Comparison of ENCODE assay signal across 13 cellular contexts in genomic region chr12:5441497-5442236, GRCh38. TPM values are rescaled to one million over a fixed set of nuclear protein-coding genes. Genes with fewer than 3 reads are reported as not detected.
DNase-seq lines count a peak whose midpoint lies in the region; ATAC-seq and TF ChIP-seq lines count a peak whose summit lies in the region.
"Had no signal": no experiment of that assay in that cellular context is flagged by ENCODE, and none has a peak within 500 bp of the region (broad histone marks: within the 10 kb centered on the region; RNA-seq: fewer than 3 reads in every experiment).

No MANE protein-coding gene starts in this region.

- peak overlapping the region; percentile 29; the same call in 1 of the 2 replicates for H3K56ac ChIP-seq in IMR-90 (ENCODE audit: extremely low read depth, insufficient read depth, low read length)

- dilution Hi-C loops in IMR-90 (cut with HindIII; ENCODE audit: low sequenced_read_pairs, unreplicated experiment): no loop called here

- H3K36me3 Mint-ChIP-seq in memory B cell: no peaks in the 10 kb centered on the region
- H3K36me3 Mint-ChIP-seq: naive B cell had no signal

- POLR2A ChIA-PET in IMR-90 (lab: Charles Lee; ENCODE audit: unreplicated experiment): no interaction called here

- no peak for TF ChIP-seq POLR2A in IMR-90 (IDR thresholded peaks at IDR 0.05; ENCODE audit: low read depth, low read length)

- no peak for TF ChIP-seq RAD21 in IMR-90 (IDR thresholded peaks at IDR 0.05; ENCODE audit: low read length)

- H3K27ac Mint-ChIP-seq in memory B cell: peak overlapping the region; percentile 43

- H3K23ac ChIP-seq in IMR-90 (ENCODE audit: low read depth, low read length): peak overlapping the region; percentile 43; the same call in 1 of the 2 replicates

- 88% methylated on average over 4 of the region's 10 CpGs; no CpG with 5 or more reads in 1 of the 2 experiments for WGBS in IMR-90 (ENCODE audit: extremely low coverage in 2 of 2, insufficient read length in 1 of 2), 2 experiments

- ATAC-seq in IMR-90 (ENCODE audit: low read depth) (peak; percentile 67), memory B cell (ENCODE audit: low read depth) (no peak), GM18519 (IDR thresholded peaks at IDR 0.05; ENCODE audit: low FRiP score, unreplicated experiment) (no peak)

- intact Hi-C loops in IMR-90 (cut with micrococcal nuclease): loop anchor here (1.0 to 5.0 kb wide), 4 partner anchors 46 to 584 kb away; no protein-coding TSS in a partner anchor

- no peak overlapping the region for H2AFZ ChIP-seq in IMR-90 (replicated peaks; ENCODE audit: low read length, poor library complexity)

- no peak overlapping the region for H3K4me3 Mint-ChIP-seq in memory B cell
- H3K4me3 Mint-ChIP-seq: naive B cell had no signal

- BruUV-seq in IMR-90 (replicated peaks; lab: Mats Ljungman, UMichigan): no TSS peak

- H4K20me1 ChIP-seq in IMR-90 (ENCODE audit: insufficient read depth, low read length): peaks cover 92% of the 10 kb centered on the region

- peaks cover 12% of the 10 kb centered on the region for H3K4me1 Mint-ChIP-seq in memory B cell

- H3K36me3 ChIP-seq in IMR-90 (ENCODE audit: control insufficient read depth, insufficient read depth, low read length): peaks cover 2% of the 10 kb centered on the region; the same call in 1 of the 2 replicates
- H3K36me3 ChIP-seq: tibial nerve had no signal

- peak overlapping the region; percentile 17 to 42; a peak in 3 of 4 replicates for H4K8ac ChIP-seq in IMR-90 (ENCODE audit: low read depth in 2 of 2, low read length in 2 of 2)

- H3K79me1 ChIP-seq in IMR-90 (ENCODE audit: low read depth in 1 of 2, low read length in 2 of 2): peaks cover 26 to 93% of the 10 kb centered on the region in 2 experiments

- CTCF ChIA-PET in IMR-90 (lab: Yijun Ruan, JAX): interaction anchor here (0.6 to 1.0 kb wide), 4 partner anchors 9 to 48 kb away, joined by 3 to 4 read pairs (median 4); no protein-coding TSS in a partner anchor

- no peak for TF ChIP-seq CTCF in IMR-90 (conservative IDR thresholded peaks at IDR 0.05; ENCODE audit: low read depth, low read length)
- TF ChIP-seq CTCF in astrocyte of the cerebellum (IDR thresholded peaks at IDR 0.05; ENCODE audit: low read depth, low read length, missing control alignments): no peak

- peak overlapping the region; percentile 6; the same call in 1 of the 2 replicates for H4K5ac ChIP-seq in IMR-90 (ENCODE audit: low read depth, low read length)

- H2BK15ac ChIP-seq in IMR-90 (ENCODE audit: low read depth, low read length): peak overlapping the region; percentile 68; the same call in 2 of the 3 replicates

- H2BK5ac ChIP-seq in IMR-90 (ENCODE audit: low read depth, low read length, poor library complexity, severe bottlenecking): peak overlapping the region; percentile 14

- in situ Hi-C loops in Caki2 (cut with HindIII; ENCODE audit: low pct_unique_long_range_greater_than_20kb, low sequenced_read_pairs) (no loop called here), IMR-90 (cut with MboI; ENCODE audit: low sequenced_read_pairs) (no loop called here), astrocyte of the cerebellum (cut with HindIII; ENCODE audit: low sequenced_read_pairs) (no loop called here)

- no peak overlapping the region for H3K4me3 ChIP-seq in IMR-90 (ENCODE audit: insufficient read depth, low read depth, low read length)
- H3K4me3 ChIP-seq in astrocyte of the cerebellum (ENCODE audit: low read depth, low read length): no peak overlapping the region
- H3K4me3 ChIP-seq: tibial nerve had no signal

- peaks cover 32% of the 10 kb centered on the region for H3K4me1 ChIP-seq in IMR-90 (ENCODE audit: control insufficient read depth, insufficient read depth, low read length)

- peaks cover 26% of the 10 kb centered on the region for H3K9me1 ChIP-seq in IMR-90 (ENCODE audit: insufficient read depth, low read length)

- peaks cover 18% of the 10 kb centered on the region for H3K27me3 Mint-ChIP-seq in memory B cell

- peak overlapping the region; percentile 22 for H3K18ac ChIP-seq in IMR-90 (ENCODE audit: low read depth, low read length)

- peak overlapping the region; percentile 30 for H3K14ac ChIP-seq in IMR-90 (replicated peaks; ENCODE audit: low read depth, low read length)

- H4K91ac ChIP-seq in IMR-90 (ENCODE audit: insufficient read depth, low read depth, low read length): peak overlapping the region; percentile 67

- no peaks in the 10 kb centered on the region for H3K27me3 ChIP-seq in IMR-90 (ENCODE audit: control insufficient read depth, insufficient read depth, low read length)
- H3K27me3 ChIP-seq: tibial nerve had no signal

- H3K9me3 Mint-ChIP-seq in memory B cell: no peaks in the 10 kb centered on the region

- H3K9me3 ChIP-seq in IMR-90 (ENCODE audit: control insufficient read depth, insufficient read depth, low read length): no peaks in the 10 kb centered on the region

- peak overlapping the region; percentile 27; the same call in 1 of the 2 replicates for H3K4me2 ChIP-seq in IMR-90 (ENCODE audit: low read depth, low read length)

- peak overlapping the region; percentile 5 for H2AK9ac ChIP-seq in IMR-90 (replicated peaks; ENCODE audit: low read depth, low read length, poor library complexity)

- H2BK120ac ChIP-seq in IMR-90 (ENCODE audit: low read depth, low read length): peak overlapping the region; percentile 66

- H3K9ac ChIP-seq in IMR-90 (ENCODE audit: low read depth, low read length): peak overlapping the region; percentile 15; the same call in 1 of the 2 replicates

- H2AK5ac ChIP-seq in IMR-90 (ENCODE audit: low read depth, low read length): peak overlapping the region; percentile 85

- H3K27ac ChIP-seq in IMR-90 (ENCODE audit: insufficient read depth, low read length): peak overlapping the region; percentile 3; the same call in 1 of the 2 replicates
- H3K27ac ChIP-seq: HL-60, tibial nerve had no signal

- DNase-seq in Caki2 (ENCODE audit: low read depth): peak; percentile 96
- DNase-seq in IMR-90: peak; percentile 81
- DNase-seq in astrocyte of the cerebellum (ENCODE audit: low read depth): peak; percentile 70
- DNase-seq in memory B cell (ENCODE audit: low spot score in 2 of 2): no peak
- no peak for DNase-seq in activated CD4-positive, alpha-beta T cell treated with anti-CD3 and anti-CD28 coated beads, Interleukin-2, amount 50 U/mL, for 1 hour
- no peak for DNase-seq in activated CD4-positive, alpha-beta T cell treated with anti-CD3 and anti-CD28 coated beads, Interleukin-2, amount 50 U/mL, for 48 hours
- DNase-seq in globus pallidus (ENCODE audit: low spot score): no peak
- DNase-seq: naive B cell, NCI-H1436 had no signal

- H3K4ac ChIP-seq in IMR-90 (ENCODE audit: low read depth, low read length): peak overlapping the region; percentile 79

- H2BK20ac ChIP-seq in IMR-90 (ENCODE audit: low read depth, low read length): peak overlapping the region; percentile 70

TF ChIP-seq in IMR-90, 13 proteins besides CTCF, POLR2A, EP300 and RAD21:
- TF ChIP-seq SMC3 (IDR thresholded peaks at IDR 0.05; ENCODE audit: low read depth, low read length): no peak
- TF ChIP-seq BHLHE40 (IDR thresholded peaks at IDR 0.05; ENCODE audit: low read depth, low read length): peak; percentile 77; the same call in 1 of the 2 replicates

RNA-seq across cellular contexts. Expression of gene NTF3, which starts 9.8 kb away (rescaled TPM):
- not detected in 2 replicates for total RNA-seq in Caki2 (2014; rRNA removed; shearing (Covaris generic); ENCODE audit: low replicate concordance)
- total RNA-seq in IMR-90 (2012; rRNA removed): 12.2 TPM in 2 replicates
- 32.4 and 36.0 TPM in 2 replicates for polyA plus RNA-seq in IMR-90 (2012; rRNA removed)
- 27.9 and 38.6 TPM in 2 replicates for polyA plus RNA-seq in IMR-90 (2012; cell fraction: cytosol; rRNA removed)
- 52.0 and 83.7 TPM in 2 replicates for polyA plus RNA-seq in IMR-90 (2012; cell fraction: nucleus; rRNA removed; ENCODE audit: low replicate concordance)
- total RNA-seq: endothelial cell of umbilical vein had no signal
- polyA plus RNA-seq: endothelial cell of umbilical vein had no signal

Comparison
In these comparisons a context has a peak if more than half of its experiments do, and no peak if none do; other contexts are left out.
1. DNase-seq: peak in Caki2 (single experiment), IMR-90 (single experiment) and astrocyte of the cerebellum (single experiment); none in memory B cell (0 of 2), activated CD4-positive, alpha-beta T cell treated with anti-CD3 and anti-CD28 coated beads, Interleukin-2, amount 50 U/mL, for 1 hour (single experiment), activated CD4-positive, alpha-beta T cell treated with anti-CD3 and anti-CD28 coated beads, Interleukin-2, amount 50 U/mL, for 48 hours (0 of 2) and globus pallidus (single experiment).
2. RNA of gene NTF3, which starts 9.8 kb away (total RNA-seq): 12.2 TPM in IMR-90; not detected in Caki2; every median in the first group is over 10 times any median in the second.